ENCODE assay signal across 20 cellular contexts in the genomic region with DNA sequence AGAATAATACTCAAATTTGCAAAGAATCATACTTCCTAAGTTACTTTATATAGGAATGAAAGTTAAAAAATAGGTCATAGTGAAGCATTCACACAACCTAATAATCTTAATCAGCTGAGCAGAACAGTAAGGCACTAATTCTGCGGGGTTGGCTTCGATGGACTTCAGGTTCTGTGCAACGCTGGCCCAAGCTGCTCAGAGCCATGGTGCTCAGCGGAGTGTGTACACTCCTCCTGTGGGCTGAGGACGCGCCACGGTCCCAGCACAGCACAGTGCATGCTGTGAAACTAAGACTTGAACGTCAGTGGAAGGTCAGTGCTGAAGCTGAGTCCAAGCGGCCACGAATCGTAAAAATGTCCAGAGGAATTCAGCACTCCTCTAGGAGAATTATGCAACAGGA.
DNase-seq lines count a peak whose midpoint lies in the region; TF ChIP-seq lines count a peak whose summit lies in the region.
"Had no signal": no experiment of that assay in that cellular context is flagged by ENCODE, and none has a peak within 500 bp of the region (broad histone marks: within the 10 kb centered on the region; RNA-seq: fewer than 3 reads in every experiment).

No MANE protein-coding gene starts in this region.

- H3K4me1 Mint-ChIP-seq in chondrocyte (ENCODE audit: low read depth), result no peaks in the 10 kb centered on the region
- H3K4me1 Mint-ChIP-seq: B cell had no signal

- H3K27ac Mint-ChIP-seq in chondrocyte (ENCODE audit: unreplicated experiment), result no peak overlapping the region
- H3K27ac Mint-ChIP-seq: B cell; CD4-positive, alpha-beta T cell; CD8-positive, alpha-beta T cell had no signal

- no peak overlapping the region for H3K27ac ChIP-seq in osteoblast (ENCODE audit: low read depth, low read length)
- no peak overlapping the region for H3K27ac ChIP-seq in uterus
- H3K27ac ChIP-seq: 22Rv1; A549; BLaER1 treated with 17β-estradiol and CSF1 and Interleukin-3, amounts not matched to agents 10 nM and 100 nM; C4-2B had no signal

- no peaks in the 10 kb centered on the region for H3K9me3 Mint-ChIP-seq in chondrocyte (ENCODE audit: low read depth)
- H3K9me3 Mint-ChIP-seq: CD8-positive, alpha-beta T cell had no signal

- peaks cover 8% of the 10 kb centered on the region for H3K27me3 Mint-ChIP-seq in chondrocyte (ENCODE audit: low read depth)
- H3K27me3 Mint-ChIP-seq: B cell; CD4-positive, alpha-beta T cell had no signal

- DNase-seq in EH (ENCODE audit: low read depth) (peak; percentile 1), left kidney (ENCODE audit: low read depth, low spot score) (peak; percentile 11), osteoblast (ENCODE audit: insufficient read length, low spot score, missing footprints) (peak; percentile 58), NCI-H1436 (lab: John Stamatoyannopoulos, UW) (no peak), chondrocyte (ENCODE audit: low spot score) (no peak), uterus (no peak)
- DNase-seq: AML-193; Caco-2; Calu3; CD4-positive, alpha-beta T cell; CD8-positive, alpha-beta T cell; DMS79 treated with DMSO at 0.1 percent for 48 hours; EL; GDM1 had no signal

- no peak overlapping the region for H2AFZ ChIP-seq in osteoblast (ENCODE audit: low read length)

- no peaks in the 10 kb centered on the region for H3K36me3 ChIP-seq in osteoblast (ENCODE audit: insufficient read depth, low read length)
- H3K36me3 ChIP-seq in uterus, result no peaks in the 10 kb centered on the region
- H3K36me3 ChIP-seq: BLaER1 treated with 17β-estradiol and CSF1 and Interleukin-3, amounts not matched to agents 10 nM and 100 nM had no signal

- no peaks in the 10 kb centered on the region for H4K20me1 ChIP-seq in osteoblast (ENCODE audit: insufficient read depth, low read length)
- H4K20me1 ChIP-seq: BLaER1 treated with 17β-estradiol and CSF1 and Interleukin-3, amounts not matched to agents 10 nM and 100 nM had no signal

- H3K4me1 ChIP-seq in osteoblast (ENCODE audit: insufficient read depth, low read length) (no peaks in the 10 kb centered on the region), uterus (no peaks in the 10 kb centered on the region)
- H3K4me1 ChIP-seq: A549, Caco-2 had no signal

- H3K4me3 ChIP-seq in osteoblast (ENCODE audit: insufficient read depth, low read length), result no peak overlapping the region
- no peak overlapping the region for H3K4me3 ChIP-seq in uterus
- H3K4me3 ChIP-seq: A549; BLaER1 treated with 17β-estradiol and CSF1 and Interleukin-3, amounts not matched to agents 10 nM and 100 nM; GM12878 had no signal

- intact Hi-C loops in uterus (cut with DNase I; ENCODE audit: low total_unique reads), result no loop called here

- no peaks in the 10 kb centered on the region for H3K79me2 ChIP-seq in osteoblast (ENCODE audit: insufficient read depth, low read length)

- no peak for TF ChIP-seq CTCF in osteoblast (IDR thresholded peaks at IDR 0.05; ENCODE audit: extremely low read depth, low read depth, low read length)
- TF ChIP-seq CTCF in chondrocyte (IDR thresholded peaks at IDR 0.05), result no peak
- TF ChIP-seq CTCF in uterus (IDR thresholded peaks at IDR 0.05), result no peak

- H3K4me2 ChIP-seq in osteoblast (ENCODE audit: insufficient read depth, low read length), result no peak overlapping the region
- H3K4me2 ChIP-seq: A549; BLaER1 treated with 17β-estradiol and CSF1 and Interleukin-3, amounts not matched to agents 10 nM and 100 nM had no signal

- H3K9me3 ChIP-seq in osteoblast (ENCODE audit: low read depth, low read length), result no peaks in the 10 kb centered on the region
- H3K9me3 ChIP-seq in uterus, result no peaks in the 10 kb centered on the region
- H3K9me3 ChIP-seq: A549, Caco-2 had no signal

- H3K27me3 ChIP-seq in osteoblast (ENCODE audit: insufficient read depth, low read length), result no peaks in the 10 kb centered on the region
- no peaks in the 10 kb centered on the region for H3K27me3 ChIP-seq in uterus
- H3K27me3 ChIP-seq: BLaER1 treated with 17β-estradiol and CSF1 and Interleukin-3, amounts not matched to agents 10 nM and 100 nM had no signal

- H3K36me3 Mint-ChIP-seq in chondrocyte (ENCODE audit: low read depth), result no peaks in the 10 kb centered on the region
- H3K36me3 Mint-ChIP-seq: CD8-positive, alpha-beta T cell had no signal

- no peak for TF ChIP-seq POLR2A in uterus (IDR thresholded peaks at IDR 0.05)

- H3K4me3 Mint-ChIP-seq in chondrocyte (ENCODE audit: unreplicated experiment), result no peak overlapping the region
- H3K4me3 Mint-ChIP-seq: B cell; CD4-positive, alpha-beta T cell; CD8-positive, alpha-beta T cell had no signal

Comparison
In these comparisons a context has a peak if more than half of its experiments do, and no peak if none do; other contexts are left out.
1. DNase-seq: peak in EH (single experiment), left kidney (single experiment) and osteoblast (single experiment); none in NCI-H1436 (single experiment), chondrocyte (single experiment) and uterus (0 of 2).